Comparison of ENCODE assay signal across 20 cellular contexts in genomic region chr14:92584221-92584620, GRCh38.
DNase-seq lines count a peak whose midpoint lies in the region; ATAC-seq and TF ChIP-seq lines count a peak whose summit lies in the region.
"Had no signal": no experiment of that assay in that cellular context is flagged by ENCODE, and none has a peak within 500 bp of the region (broad histone marks: within the 10 kb centered on the region; RNA-seq: fewer than 3 reads in every experiment).

No MANE protein-coding gene starts in this region.

- peak overlapping the region; percentile 74 to 85 for H3K27ac ChIP-seq in tibial artery
- no peak overlapping the region for H3K27ac ChIP-seq in PC-3 (ENCODE audit: low read length)
- H3K27ac ChIP-seq: RWPE1 had no signal

- H2AFZ ChIP-seq in PC-3 (ENCODE audit: low read length): no peak overlapping the region

- H3K36me3 ChIP-seq in tibial artery (peaks cover 0 to 21% (median 12%) of the 10 kb centered on the region in 3 donors), PC-3 (ENCODE audit: low read depth, low read length) (no peaks in the 10 kb centered on the region)

- CTCF ChIA-PET in activated naive CD4-positive, alpha-beta T cell treated with anti-CD3 and anti-CD28 coated beads, Interleukin-2, amount 10 ng/mL, durations not matched to agents 7 days and 5 days (lab: Charles Lee): no interaction called here
- CTCF ChIA-PET in T-cell (lab: Charles Lee) (no interaction called here), PC-3 (lab: Charles Lee) (no interaction called here)

- POLR2A ChIA-PET in T-cell (lab: Charles Lee) (no interaction called here), PC-3 (lab: Charles Lee; ENCODE audit: unreplicated experiment) (no interaction called here)

- no TSS peak for BruUV-seq in PC-3 (replicated peaks; lab: Mats Ljungman, UMichigan)

- H4K20me1 ChIP-seq in PC-3 (ENCODE audit: low read length): no peaks in the 10 kb centered on the region

- H3K9me2 ChIP-seq in PC-3 (replicated peaks; ENCODE audit: low read length): no peaks in the 10 kb centered on the region

- no peak overlapping the region for H3K4me2 ChIP-seq in PC-3 (ENCODE audit: low read length)

- no peak overlapping the region for H3K4me3 Mint-ChIP-seq in activated naive CD4-positive, alpha-beta T cell treated with anti-CD3 and anti-CD28 coated beads, Interleukin-2, amount 10 ng/mL, durations not matched to agents 7 days and 5 days
- H3K4me3 Mint-ChIP-seq in T-cell (peak overlapping the region in 1 of 3 donors; percentile 69), immature natural killer cell (peak overlapping the region; percentile 67 to 85 (median 74))
- H3K4me3 Mint-ChIP-seq: activated CD4-positive, alpha-beta memory T cell treated with anti-CD3 and anti-CD28 coated beads, Interleukin-2, amount 10 ng/mL, durations not matched to agents 7 days and 5 days; CD4-positive, CD25-positive, alpha-beta regulatory T cell had no signal

- TF ChIP-seq CTCF in tibial artery (IDR thresholded peaks at IDR 0.05) (no peak), PC-3 (conservative IDR thresholded peaks at IDR 0.05; ENCODE audit: low read depth, low read length) (no peak)

- H3K27me3 Mint-ChIP-seq in activated naive CD4-positive, alpha-beta T cell treated with anti-CD3 and anti-CD28 coated beads, Interleukin-2, amount 10 ng/mL, durations not matched to agents 7 days and 5 days: peaks cover 5% of the 10 kb centered on the region
- H3K27me3 Mint-ChIP-seq in T-cell (no peaks in the 10 kb centered on the region), immature natural killer cell (ENCODE audit: low read depth in 3 of 3) (peaks cover 18 to 41% (median 37%) of the 10 kb centered on the region in 3 donors)
- H3K27me3 Mint-ChIP-seq: CD4-positive, CD25-positive, alpha-beta regulatory T cell; progenitor cell of endocrine pancreas had no signal

- H3K9me3 ChIP-seq in tibial artery (no peaks in the 10 kb centered on the region), PC-3 (ENCODE audit: low read length) (no peaks in the 10 kb centered on the region)
- H3K9me3 ChIP-seq: gastroesophageal sphincter had no signal

- peaks cover 37% of the 10 kb centered on the region for H3K36me3 Mint-ChIP-seq in activated naive CD4-positive, alpha-beta T cell treated with anti-CD3 and anti-CD28 coated beads, Interleukin-2, amount 10 ng/mL, durations not matched to agents 7 days and 5 days
- H3K36me3 Mint-ChIP-seq in T-cell (peaks cover 20% of the 10 kb centered on the region), immature natural killer cell (peaks cover 23 to 36% (median 34%) of the 10 kb centered on the region in 3 donors)

- H3K4me1 ChIP-seq in tibial artery (peaks cover 0 to 45% (median 32%) of the 10 kb centered on the region in 4 donors), PC-3 (ENCODE audit: insufficient read depth, low read length) (peaks cover 23% of the 10 kb centered on the region)

- peaks cover 7% of the 10 kb centered on the region for H3K9me3 Mint-ChIP-seq in activated naive CD4-positive, alpha-beta T cell treated with anti-CD3 and anti-CD28 coated beads, Interleukin-2, amount 10 ng/mL, durations not matched to agents 7 days and 5 days
- H3K9me3 Mint-ChIP-seq in T-cell (peaks cover 0 to 6% (median 0%) of the 10 kb centered on the region in 3 donors), immature natural killer cell (no peaks in the 10 kb centered on the region)
- H3K9me3 Mint-ChIP-seq: CD4-positive, CD25-positive, alpha-beta regulatory T cell had no signal

- H3K9ac ChIP-seq in PC-3 (ENCODE audit: low read length): no peak overlapping the region

- no peak overlapping the region for H3K4me3 ChIP-seq in tibial artery
- no peak overlapping the region for H3K4me3 ChIP-seq in PC-3 (ENCODE audit: low read length)
- H3K4me3 ChIP-seq: gastroesophageal sphincter had no signal

- no peaks in the 10 kb centered on the region for H3F3A ChIP-seq in PC-3 (ENCODE audit: low read length, unreplicated experiment)

- H3K27me3 ChIP-seq in tibial artery (no peaks in the 10 kb centered on the region), PC-3 (ENCODE audit: low read length) (no peaks in the 10 kb centered on the region)
- H3K27me3 ChIP-seq: gastroesophageal sphincter had no signal

- intact Hi-C loops in tibial artery (cut with DNase I; ENCODE audit: low total_unique reads): no loop called here
- intact Hi-C loops in PC-3 (cut with micrococcal nuclease): no loop called here

- ATAC-seq in T-cell (replicated peaks in 1 of 4) (no peak), GM21786 (IDR thresholded peaks at IDR 0.05; ENCODE audit: unreplicated experiment) (no peak), PC-3 (no peak)
- ATAC-seq: gastroesophageal sphincter had no signal

- no peaks in the 10 kb centered on the region for H3K79me2 ChIP-seq in PC-3 (ENCODE audit: low read length)

- peak overlapping the region; percentile 39 for H3K27ac Mint-ChIP-seq in activated naive CD4-positive, alpha-beta T cell treated with anti-CD3 and anti-CD28 coated beads, Interleukin-2, amount 10 ng/mL, durations not matched to agents 7 days and 5 days
- H3K27ac Mint-ChIP-seq in T-cell (peak overlapping the region; percentile 47 to 73), immature natural killer cell (peak overlapping the region; percentile 93 to 98 (median 94))
- H3K27ac Mint-ChIP-seq: progenitor cell of endocrine pancreas had no signal

- peaks cover 87% of the 10 kb centered on the region for H3K4me1 Mint-ChIP-seq in activated naive CD4-positive, alpha-beta T cell treated with anti-CD3 and anti-CD28 coated beads, Interleukin-2, amount 10 ng/mL, durations not matched to agents 7 days and 5 days
- H3K4me1 Mint-ChIP-seq in T-cell (peaks cover 91 to 94% (median 94%) of the 10 kb centered on the region in 3 donors), immature natural killer cell (peaks cover 97 to 100% of the 10 kb centered on the region in 2 donors)

- DNase-seq in activated naive CD4-positive, alpha-beta T cell treated with anti-CD3 and anti-CD28 coated beads, Interleukin-2, amount 10 ng/mL, durations not matched to agents 7 days and 5 days: no peak
- no peak for DNase-seq in activated naive CD4-positive, alpha-beta T cell (lab: John Stamatoyannopoulos, UW)
- DNase-seq in T-cell (no peak), immature natural killer cell (no peak), tibial artery (peak in 1 of 2 donors; percentile 51), SW 1271 (lab: John Stamatoyannopoulos, UW) (no peak), PC-3 (no peak)
- DNase-seq: activated CD4-positive, alpha-beta memory T cell treated with anti-CD3 and anti-CD28 coated beads, Interleukin-2, amount 10 ng/mL, durations not matched to agents 7 days and 5 days; CD4-positive, CD25-positive, alpha-beta regulatory T cell; central memory CD4-positive, alpha-beta T cell; DMS79 treated with DMSO at 0.1 percent for 48 hours; Karpas-422; NCI-H1092 treated with DMSO at 0.1 percent for 48 hours; NCI-H2081; NCI-H446 treated with DMSO at 0.1 percent for 48 hours; stimulated activated CD4-positive, alpha-beta T cell treated with anti-CD3 and anti-CD28 coated beads, Interleukin-2, amount 100 ng/mL, for 48 hours had no signal

Comparison
In these comparisons a context has a peak if more than half of its experiments do, and no peak if none do; other contexts are left out.
1. H3K27ac Mint-ChIP-seq: peak in every context shown above with its lines; median percentile 94 in immature natural killer cell; 60 in T-cell; 39 in activated naive CD4-positive, alpha-beta T cell treated with anti-CD3 and anti-CD28 coated beads, Interleukin-2, amount 10 ng/mL, durations not matched to agents 7 days and 5 days.